Comparison of ENCODE assay signal across 26 cellular contexts in genomic region chr2:136175868-136176267, GRCh38. TPM values are rescaled to one million over a fixed set of nuclear protein-coding genes. Genes with fewer than 3 reads are reported as not detected.
"Had no signal": no experiment of that assay in that cellular context is flagged by ENCODE, and none has a peak within 500 bp of the region (broad histone marks: within the 10 kb centered on the region; RNA-seq: fewer than 3 reads in every experiment).

No MANE protein-coding gene starts in this region.

- H3K4me1 ChIP-seq: colonic mucosa, esophagus muscularis mucosa, left ventricle myocardium inferior, lower lobe of right lung, prostate gland, right atrium auricular region, sigmoid colon, tibial artery, uterus had no signal

- H3K27me3 ChIP-seq: colonic mucosa, esophagus muscularis mucosa, heart right ventricle, neural progenitor cell, right atrium auricular region, sigmoid colon, testis, tibial artery, uterus had no signal

- H3K9ac ChIP-seq: neural progenitor cell had no signal

- H2AFZ ChIP-seq: neural progenitor cell had no signal

- H3K36me3 ChIP-seq: colonic mucosa, esophagus muscularis mucosa, heart right ventricle, left ventricle myocardium inferior, lower lobe of right lung, neural progenitor cell, prostate gland, right atrium auricular region, sigmoid colon, tibial artery, uterus had no signal

- H3K4me2 ChIP-seq: neural progenitor cell had no signal

- H3K9me3 ChIP-seq: colonic mucosa, lower lobe of right lung, prostate gland, right atrium auricular region, sigmoid colon, testis, tibial artery, uterus had no signal

- FAIRE-seq: endothelial cell of umbilical vein had no signal

- DNase-seq: colonic mucosa; effector CD8-positive, alpha-beta T cell; glutamatergic neuron; heart right ventricle; hippocampal formation; kidney glomerular epithelial cell; left colon; left ventricle myocardium inferior; lower lobe of right lung; nucleus accumbens; sigmoid colon; stimulated activated CD4-positive, alpha-beta T cell treated with anti-CD3 and anti-CD28 coated beads, Interleukin-2, amount 100 ng/mL, for 24 hours; stimulated activated CD4-positive, alpha-beta T cell treated with anti-CD3 and anti-CD28 coated beads, Interleukin-4, amount 100 ng/mL, for 24 hours; stimulated activated naive CD8-positive, alpha-beta T cell treated with anti-CD3 and anti-CD28 coated beads, Interleukin-15, Interleukin-2, amounts not matched to agents 100 U/mL and 50 U/mL, for 24 hours; substantia nigra; testis; tibial artery; uterus had no signal

- H3K27ac ChIP-seq: colonic mucosa, esophagus muscularis mucosa, heart right ventricle, left ventricle myocardium inferior, lower lobe of right lung, neural progenitor cell, prostate gland, right atrium auricular region, sigmoid colon, tibial artery, uterus had no signal

- H3K4me3 ChIP-seq: colonic mucosa, esophagus muscularis mucosa, heart right ventricle, left ventricle myocardium inferior, lower lobe of right lung, neural progenitor cell, prostate gland, right atrium auricular region, sigmoid colon, testis, tibial artery, uterus had no signal

- ATAC-seq: heart right ventricle; left colon; lower lobe of right lung; stimulated activated effector memory CD8-positive, alpha-beta T cell treated with anti-CD3 and anti-CD28 coated beads, Interleukin-12 subunit alpha, Interleukin-12 subunit beta, amount 100 ng/mL, for 72 hours; stimulated activated naive CD8-positive, alpha-beta T cell treated with anti-CD3 and anti-CD28 coated beads, Interleukin-15, Interleukin-2, amounts not matched to agents 100 U/mL and 50 U/mL, for 24 hours had no signal

RNA-seq across cellular contexts. Expression of gene CXCR4, which starts 57.9 kb away (rescaled TPM):
- total RNA-seq: chondrocyte, osteocyte had no signal
